ENCODE assay signal across 1 cellular context in the genomic region with DNA sequence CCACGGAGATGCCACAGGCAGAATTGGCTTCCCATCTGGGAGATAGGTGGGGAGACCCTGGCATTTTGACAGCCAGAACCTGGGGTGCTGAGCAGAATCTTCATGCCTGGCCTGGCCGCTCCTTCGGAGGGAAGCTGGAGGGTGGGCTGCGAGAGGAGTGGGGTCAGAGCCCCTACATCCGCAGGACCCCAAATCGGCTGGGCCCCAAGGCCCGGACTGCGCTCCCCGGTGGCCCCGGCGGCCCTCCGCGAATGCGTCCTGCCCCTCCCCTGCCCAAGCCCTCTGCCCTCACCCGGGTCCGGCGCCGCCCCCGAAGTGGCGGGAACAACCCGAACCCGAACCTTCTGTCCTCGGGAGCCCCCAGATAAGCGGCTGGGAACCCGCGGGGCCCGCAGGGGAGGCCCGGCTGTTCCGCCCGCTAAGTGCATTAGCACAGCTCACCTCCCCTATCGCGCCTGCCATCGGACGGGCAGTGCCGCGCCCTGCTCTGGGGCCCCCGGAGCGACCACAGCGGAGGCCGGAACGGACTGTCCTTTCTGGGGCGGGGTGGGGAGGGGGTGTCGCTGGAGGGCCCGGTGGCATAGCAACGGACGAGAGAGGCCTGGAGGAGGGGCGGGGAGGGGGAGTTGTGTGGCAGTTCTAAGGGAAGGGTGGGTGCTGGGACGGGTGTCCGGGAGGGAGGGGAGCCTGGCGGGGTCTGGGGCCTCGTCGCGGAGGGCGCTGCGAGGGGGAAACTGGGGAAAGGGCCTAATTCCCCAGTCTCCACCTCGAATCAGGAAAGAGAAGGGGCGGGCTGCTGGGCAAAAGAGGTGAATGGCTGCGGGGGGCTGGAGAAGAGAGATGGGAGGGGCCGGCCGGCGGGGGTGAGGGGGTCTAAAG.
TF ChIP-seq lines count a peak whose summit lies in the region.

No MANE protein-coding gene starts in this region.

TF ChIP-seq in GM12878, 131 proteins besides CTCF, POLR2A, EP300 and RAD21:
- TF ChIP-seq PKNOX1 (IDR thresholded peaks at IDR 0.05) = no peak
- TF ChIP-seq CEBPB (IDR thresholded peaks at IDR 0.05; ENCODE audit: borderline replicate concordance in 1 of 2, low read depth in 2 of 2, low read length in 2 of 2) = no peak
- TF ChIP-seq IKZF1 (conservative IDR thresholded peaks at IDR 0.05) = no peak
- TF ChIP-seq SREBF1 (IDR thresholded peaks at IDR 0.05; ENCODE audit: low read length) = no peak
- TF ChIP-seq ZBTB40 (IDR thresholded peaks at IDR 0.05; ENCODE audit: borderline replicate concordance) = no peak
- TF ChIP-seq SRF (IDR thresholded peaks at IDR 0.05; ENCODE audit: low read depth in 2 of 2, low read length in 2 of 2) = no peak
- no peak for TF ChIP-seq BCLAF1 (IDR thresholded peaks at IDR 0.05)
- no peak for TF ChIP-seq STAT1 (conservative IDR thresholded peaks at IDR 0.05)
- TF ChIP-seq FOS (IDR thresholded peaks at IDR 0.05; ENCODE audit: borderline replicate concordance, extremely low read depth, insufficient read length) = no peak
- TF ChIP-seq E2F8 (IDR thresholded peaks at IDR 0.05; ENCODE audit: low read depth, partially characterized antibody) = no peak
- TF ChIP-seq SP1 (IDR thresholded peaks at IDR 0.05; ENCODE audit: low read depth, low read length) = no peak
